Comparison of ENCODE assay signal across 8 cellular contexts in the genomic region with DNA sequence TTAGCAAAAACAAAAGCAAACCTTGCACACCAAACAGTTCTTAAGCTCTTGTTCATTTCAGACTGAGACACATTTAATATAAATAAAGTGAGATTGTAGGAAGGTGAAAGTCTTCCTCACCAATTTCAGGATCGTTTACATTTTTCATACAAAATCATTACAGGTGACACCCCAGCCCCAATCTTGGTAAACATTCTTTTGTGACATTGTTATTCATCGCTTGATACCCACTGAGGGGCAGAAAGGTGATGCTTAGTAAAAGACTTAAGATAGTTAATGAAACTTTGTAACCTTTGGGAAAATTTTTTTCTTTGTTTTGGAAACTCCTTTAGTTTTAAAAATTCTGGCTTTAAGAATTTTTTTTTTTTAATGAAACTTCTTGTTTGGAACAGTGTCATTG. TPM values are rescaled to one million over a fixed set of nuclear protein-coding genes. Genes with fewer than 3 reads are reported as not detected.
DNase-seq lines count a peak whose midpoint lies in the region; ATAC-seq and TF ChIP-seq lines count a peak whose summit lies in the region.

No MANE protein-coding gene starts in this region.

- H3K27me3 ChIP-seq in iPS-15b (ENCODE audit: control insufficient read depth, insufficient read depth, low read length), result no peaks in the 10 kb centered on the region

- peak overlapping the region; percentile 88 for H3K4me3 Mint-ChIP-seq in activated CD8-positive, alpha-beta T cell treated with anti-CD3 and anti-CD28 coated beads for 36 hours
- peak overlapping the region; percentile 98 to 100 for H3K4me3 Mint-ChIP-seq in stimulated activated naive CD8-positive, alpha-beta T cell treated with anti-CD3 and anti-CD28 coated beads, Interleukin-15, amount 100 ng/mL, for 72 hours

- peaks cover 32% of the 10 kb centered on the region for H3K36me3 Mint-ChIP-seq in activated CD8-positive, alpha-beta T cell treated with anti-CD3 and anti-CD28 coated beads for 36 hours (ENCODE audit: low read depth)

- no peak for TF ChIP-seq CTCF in activated CD8-positive, alpha-beta T cell treated with anti-CD3 and anti-CD28 coated beads for 36 hours (IDR thresholded peaks at IDR 0.05)

- DNase-seq in NCI-H146 (lab: John Stamatoyannopoulos, UW) (peak; percentile 15), NCI-H146 treated with DMSO at 0.1 percent for 48 hours (lab: John Stamatoyannopoulos, UW; ENCODE audit: unreplicated experiment) (no peak), SIG-M5 (lab: John Stamatoyannopoulos, UW) (no peak)
- DNase-seq in activated CD8-positive, alpha-beta T cell treated with anti-CD3 and anti-CD28 coated beads for 36 hours, result no peak
- no peak for DNase-seq in stimulated activated naive CD8-positive, alpha-beta T cell treated with anti-CD3 and anti-CD28 coated beads, Interleukin-15, amount 100 ng/mL, for 72 hours

- POLR2A ChIA-PET in activated CD8-positive, alpha-beta T cell treated with anti-CD3 and anti-CD28 coated beads for 36 hours (lab: Charles Lee), result no interaction called here

- H3K36me3 ChIP-seq in iPS-15b (ENCODE audit: control insufficient read depth, insufficient read depth, low read length), result no peaks in the 10 kb centered on the region

- H3K27me3 Mint-ChIP-seq in activated CD8-positive, alpha-beta T cell treated with anti-CD3 and anti-CD28 coated beads for 36 hours, result no peaks in the 10 kb centered on the region
- no peaks in the 10 kb centered on the region for H3K27me3 Mint-ChIP-seq in stimulated activated naive CD8-positive, alpha-beta T cell treated with anti-CD3 and anti-CD28 coated beads, Interleukin-15, amount 100 ng/mL, for 72 hours

- H3K27ac Mint-ChIP-seq in activated CD8-positive, alpha-beta T cell treated with anti-CD3 and anti-CD28 coated beads for 36 hours, result peak overlapping the region; percentile 92
- H3K27ac Mint-ChIP-seq in stimulated activated naive CD8-positive, alpha-beta T cell treated with anti-CD3 and anti-CD28 coated beads, Interleukin-15, amount 100 ng/mL, for 72 hours, result peak overlapping the region; percentile 80 to 94

- H3K9me3 ChIP-seq in iPS-15b (ENCODE audit: control insufficient read depth, insufficient read depth, low read length), result no peaks in the 10 kb centered on the region

- intact Hi-C loops in activated CD8-positive, alpha-beta T cell treated with anti-CD3 and anti-CD28 coated beads for 36 hours (cut with micrococcal nuclease), result no loop called here

- H3K4me1 ChIP-seq in iPS-15b (ENCODE audit: control insufficient read depth, insufficient read depth, low read length), result peaks cover 13% of the 10 kb centered on the region

- H3K4me3 ChIP-seq in iPS-15b (ENCODE audit: low read depth, low read length), result peak overlapping the region; percentile 60

- CTCF ChIA-PET in activated CD8-positive, alpha-beta T cell treated with anti-CD3 and anti-CD28 coated beads for 36 hours (lab: Charles Lee), result no interaction called here

- no peak for ATAC-seq in activated CD8-positive, alpha-beta T cell treated with anti-CD3 and anti-CD28 coated beads for 36 hours
- ATAC-seq in stimulated activated naive CD8-positive, alpha-beta T cell treated with anti-CD3 and anti-CD28 coated beads, Interleukin-15, amount 100 ng/mL, for 72 hours, result no peak
- ATAC-seq in GM21360 (IDR thresholded peaks at IDR 0.05; ENCODE audit: unreplicated experiment) (no peak), GM21529 (IDR thresholded peaks at IDR 0.05; ENCODE audit: unreplicated experiment) (no peak)

- peaks cover 30% of the 10 kb centered on the region for H3K4me1 Mint-ChIP-seq in activated CD8-positive, alpha-beta T cell treated with anti-CD3 and anti-CD28 coated beads for 36 hours (ENCODE audit: low read depth)
- peaks cover 37% of the 10 kb centered on the region for H3K4me1 Mint-ChIP-seq in stimulated activated naive CD8-positive, alpha-beta T cell treated with anti-CD3 and anti-CD28 coated beads, Interleukin-15, amount 100 ng/mL, for 72 hours

- peak overlapping the region; percentile 81 for H3K9ac ChIP-seq in iPS-15b (ENCODE audit: low read depth, low read length)

- no peaks in the 10 kb centered on the region for H3K9me3 Mint-ChIP-seq in activated CD8-positive, alpha-beta T cell treated with anti-CD3 and anti-CD28 coated beads for 36 hours
- no peaks in the 10 kb centered on the region for H3K9me3 Mint-ChIP-seq in stimulated activated naive CD8-positive, alpha-beta T cell treated with anti-CD3 and anti-CD28 coated beads, Interleukin-15, amount 100 ng/mL, for 72 hours

RNA-seq across cellular contexts. Expression of a gene that starts 1.9 kb away (rescaled TPM):
- total RNA-seq in activated CD8-positive, alpha-beta T cell treated with anti-CD3 and anti-CD28 coated beads for 36 hours, result 10 to 100 TPM; 33.2 to 33.4 TPM
